ENCODE assay signal across 2 cellular contexts in genomic region chrY:6393242-6393641, GRCh38.
DNase-seq lines count a peak whose midpoint lies in the region; ATAC-seq, FAIRE-seq and TF ChIP-seq lines count a peak whose summit lies in the region.
"Not testable (repeated sequence)": the region's sequence is repeated elsewhere in the genome, so short reads cannot be mapped to it uniquely, and the experiment has no call there.

No MANE protein-coding gene starts in this region.

- peak; percentile 69 for ATAC-seq in left lobe of liver

- TF ChIP-seq POLR2A in GM12891 (IDR thresholded peaks at IDR 0.05; ENCODE audit: low read depth, low read length), result not testable (repeated sequence)

- DNase-seq in GM12891 (ENCODE audit: insufficient read length, low spot score); left lobe of liver (ENCODE audit: low spot score): not testable (repeated sequence)

- peak; percentile 62 for FAIRE-seq in GM12891 (lab: Jason Lieb, UNC)
